9 cellular contexts compared by ENCODE assay signal in genomic region chr12:71109834-71110233, GRCh38. TPM values are rescaled to one million over a fixed set of nuclear protein-coding genes. Genes with fewer than 3 reads are reported as not detected.
"Had no signal": no experiment of that assay in that cellular context is flagged by ENCODE, and none has a peak within 500 bp of the region (broad histone marks: within the 10 kb centered on the region; RNA-seq: fewer than 3 reads in every experiment).

No MANE protein-coding gene starts in this region.

- ATAC-seq: HCT116, K562 had no signal

- DNase-seq: GM23248, GOT3, H7, HFFc6, IMR-90, KG1 had no signal

- H3K27ac Mint-ChIP-seq: HFFc6 had no signal

- H3K4me3 Mint-ChIP-seq: HFFc6 had no signal

RNA-seq across cellular contexts. Expression of gene TSPAN8, which starts 48.0 kb away (rescaled TPM):
- total RNA-seq: GM23248, H7, HFFc6, HT1080, IMR-90 had no signal
